In genomic region chr2:178193823-178194599, GRCh38 we compare ENCODE assay signal across 8 cellular contexts. TPM values are rescaled to one million over a fixed set of nuclear protein-coding genes. Genes with fewer than 3 reads are reported as not detected.
A peak's percentile ranks its signal among the peaks of the same experiment; 100 is the strongest.
DNase-seq lines count a peak whose midpoint lies in the region; ATAC-seq, FAIRE-seq and TF ChIP-seq lines count a peak whose summit lies in the region.

TSS of gene OSBPL6 (plus strand) at chr2:178194512. CDS start at chr2:178306185, 111,673 bp downstream.

- no peak for FAIRE-seq in kidney (lab: Jason Lieb, UNC)

- peak; percentile 90 for ATAC-seq in HG02943 (IDR thresholded peaks at IDR 0.05; ENCODE audit: low read depth, unreplicated experiment)
- ATAC-seq in central memory CD8-positive, alpha-beta T cell (replicated peaks; ENCODE audit: extremely low read depth, poor library complexity, severe bottlenecking): peak; percentile 70

- H3K4me1 ChIP-seq in kidney (ENCODE audit: control insufficient read depth in 1 of 2, insufficient read depth in 1 of 2, low read depth in 1 of 2, low read length in 2 of 2): peaks cover 0 to 6% of the 10 kb centered on the region in 2 donors

- H3K36me3 ChIP-seq in kidney (ENCODE audit: control insufficient read depth in 1 of 2, insufficient read depth in 2 of 2, low read length in 2 of 2): no peaks in the 10 kb centered on the region

- H3K27ac ChIP-seq in VCaP (peak within 1 kb of the TSS; percentile 85), kidney (ENCODE audit: low read depth in 2 of 2, low read length in 2 of 2) (peak within 1 kb of the TSS; percentile 39 to 72)

- peak within 1 kb of the TSS; percentile 78 to 82 for H3K4me3 ChIP-seq in kidney (ENCODE audit: low read length in 2 of 2)

- TF ChIP-seq CTCF in VCaP (conservative IDR thresholded peaks at IDR 0.05) (peak; percentile 48), kidney (IDR thresholded peaks at IDR 0.05; ENCODE audit: borderline replicate concordance, extremely low read depth, insufficient read depth) (peak; percentile 7)

- H3K36me3 Mint-ChIP-seq in central memory CD8-positive, alpha-beta T cell (ENCODE audit: insufficient read depth): peaks cover 2% of the 10 kb centered on the region

- H3K4me1 Mint-ChIP-seq in central memory CD8-positive, alpha-beta T cell: peaks cover 4% of the 10 kb centered on the region

- DNase-seq in NCI-H2081 (lab: John Stamatoyannopoulos, UW) (peak; percentile 66 to 82), NCI-H2081 treated with DMSO at 0.1 percent for 48 hours (lab: John Stamatoyannopoulos, UW) (no peak), NCI-H1930 (lab: John Stamatoyannopoulos, UW) (peak; percentile 70 to 77), kidney (peak; percentile 92)
- peak in 1 of 2 donors; percentile 18 for DNase-seq in central memory CD8-positive, alpha-beta T cell (ENCODE audit: low spot score in 2 of 2)
- DNase-seq in stimulated activated CD4-positive, alpha-beta T cell treated with anti-CD3 and anti-CD28 coated beads, Interleukin-12 subunit alpha, Interleukin-12 subunit beta, amount 100 ng/mL, for 24 hours (ENCODE audit: low read depth in 2 of 2): peak; percentile 24 to 52

- H3K9ac ChIP-seq in kidney (ENCODE audit: low read length in 2 of 2): peak within 1 kb of the TSS; percentile 49 to 73

- peak within 1 kb of the TSS; percentile 73 for H3K4me3 Mint-ChIP-seq in central memory CD8-positive, alpha-beta T cell

- H3K27ac Mint-ChIP-seq in central memory CD8-positive, alpha-beta T cell (ENCODE audit: low read depth): no peak within 1 kb of the TSS

- no peaks in the 10 kb centered on the region for H3K9me3 Mint-ChIP-seq in central memory CD8-positive, alpha-beta T cell

- H3K27me3 Mint-ChIP-seq in central memory CD8-positive, alpha-beta T cell: peaks cover 61% of the 10 kb centered on the region

- no peaks in the 10 kb centered on the region for H3K9me3 ChIP-seq in kidney (ENCODE audit: control insufficient read depth in 1 of 2, low read length in 2 of 2)

- intact Hi-C loops in kidney (cut with DNase I): no loop called here

RNA-seq across cellular contexts. Expression of gene OSBPL6, which starts in this region (rescaled TPM):
- 0.91 TPM for total RNA-seq in kidney
- 1.4 TPM for polyA plus RNA-seq in kidney (ENCODE audit: insufficient read depth, low read depth, low replicate concordance)
